1 cellular context compared by ENCODE assay signal in genomic region chr2:11103984-11104793, GRCh38.
TF ChIP-seq lines count a peak whose summit lies in the region.

No MANE protein-coding gene starts in this region.

TF ChIP-seq in WTC11, 78 proteins besides CTCF, POLR2A, EP300 and RAD21 (continued from another document):
- TF ChIP-seq ERG (CRISPR knock-in tag; IDR thresholded peaks at IDR 0.05): no peak
